8 cellular contexts compared by ENCODE assay signal in the genomic region with DNA sequence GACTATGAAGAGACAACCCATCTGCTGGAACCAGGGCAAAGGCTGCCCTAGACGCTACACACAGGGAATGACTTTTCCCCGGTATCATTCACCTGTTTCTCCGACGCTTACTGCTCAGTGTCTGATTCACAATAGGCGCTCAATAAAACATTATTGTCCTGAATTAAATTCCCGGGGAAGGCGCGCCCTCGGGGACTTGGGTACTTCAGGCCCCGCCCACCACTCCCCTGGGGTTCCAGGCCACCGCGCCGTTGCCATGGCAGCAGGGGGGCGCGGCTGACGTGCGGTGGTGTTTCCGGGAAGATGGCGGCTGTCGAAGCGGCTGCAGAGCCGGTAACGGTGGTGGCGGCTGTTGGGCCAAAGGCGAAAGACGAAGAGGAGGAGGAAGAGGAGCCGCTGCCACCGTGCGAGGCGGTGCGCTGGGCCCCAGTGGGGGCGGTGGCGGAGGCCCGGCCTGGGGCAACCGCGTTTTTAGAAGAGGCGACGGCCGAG. TPM values are rescaled to one million over a fixed set of nuclear protein-coding genes. Genes with fewer than 3 reads are reported as not detected.
A peak's percentile ranks its signal among the peaks of the same experiment; 100 is the strongest.
DNase-seq lines count a peak whose midpoint lies in the region; ATAC-seq and TF ChIP-seq lines count a peak whose summit lies in the region.

A gene (plus strand): TSS at position 292 of the 492 bp plus-strand sequence. CDS start 12 bp downstream, at position 304.

- no peaks in the 10 kb centered on the region for H3K27me3 Mint-ChIP-seq in activated CD4-positive, alpha-beta memory T cell treated with anti-CD3 and anti-CD28 coated beads, Interleukin-2, amount 10 ng/mL, durations not matched to agents 7 days and 5 days

- H3K27ac Mint-ChIP-seq in activated CD4-positive, alpha-beta memory T cell treated with anti-CD3 and anti-CD28 coated beads, Interleukin-2, amount 10 ng/mL, durations not matched to agents 7 days and 5 days = peak within 1 kb of the TSS; percentile 87

- TF ChIP-seq CTCF in lung (IDR thresholded peaks at IDR 0.05; ENCODE audit: control extremely low read depth, extremely low read depth) = no peak

- H3K27ac ChIP-seq in lung (ENCODE audit: low read depth in 1 of 2, low read length in 1 of 2) = peak within 1 kb of the TSS; percentile 90 to 91

- no peaks in the 10 kb centered on the region for H3K9me3 Mint-ChIP-seq in activated CD4-positive, alpha-beta memory T cell treated with anti-CD3 and anti-CD28 coated beads, Interleukin-2, amount 10 ng/mL, durations not matched to agents 7 days and 5 days

- peak within 1 kb of the TSS; percentile 98 for H3K4me3 Mint-ChIP-seq in activated CD4-positive, alpha-beta memory T cell treated with anti-CD3 and anti-CD28 coated beads, Interleukin-2, amount 10 ng/mL, durations not matched to agents 7 days and 5 days

- POLR2A ChIA-PET in activated CD4-positive, alpha-beta memory T cell treated with anti-CD3 and anti-CD28 coated beads, Interleukin-2, amount 10 ng/mL, durations not matched to agents 7 days and 5 days (lab: Charles Lee) = interaction anchor here (1.0 to 2.3 kb wide), 3 partner anchors 12 to 18 kb away, joined by 3 to 17 read pairs (median 16); a partner anchor contains a TSS

- no peaks in the 10 kb centered on the region for H3K9me3 ChIP-seq in lung (ENCODE audit: control insufficient read depth in 2 of 2, insufficient read depth in 1 of 2, low read length in 1 of 2)

- H3K36me3 ChIP-seq in lung (ENCODE audit: control insufficient read depth in 2 of 2, insufficient read depth in 2 of 2, low read length in 2 of 2) = peaks cover 0 to 4% of the 10 kb centered on the region in 2 donors

- H3K36me3 Mint-ChIP-seq in activated CD4-positive, alpha-beta memory T cell treated with anti-CD3 and anti-CD28 coated beads, Interleukin-2, amount 10 ng/mL, durations not matched to agents 7 days and 5 days (ENCODE audit: low read depth) = peaks cover 21% of the 10 kb centered on the region

- peaks cover 2 to 15% of the 10 kb centered on the region in 2 donors for H3K4me1 ChIP-seq in lung (ENCODE audit: control insufficient read depth in 2 of 2, insufficient read depth in 2 of 2, low read length in 2 of 2)

- CTCF ChIA-PET in activated CD4-positive, alpha-beta memory T cell treated with anti-CD3 and anti-CD28 coated beads, Interleukin-2, amount 10 ng/mL, durations not matched to agents 7 days and 5 days (lab: Charles Lee) = interaction anchor here (1.0 to 1.3 kb wide), 2 partner anchors 18 to 50 kb away, joined by 3 read pairs; a partner anchor contains a TSS

- no peaks in the 10 kb centered on the region for H3K27me3 ChIP-seq in lung (ENCODE audit: control insufficient read depth, insufficient read depth)

- peaks cover 38% of the 10 kb centered on the region for H3K4me1 Mint-ChIP-seq in activated CD4-positive, alpha-beta memory T cell treated with anti-CD3 and anti-CD28 coated beads, Interleukin-2, amount 10 ng/mL, durations not matched to agents 7 days and 5 days

- WGBS in lung, 2 donors = 0% methylated on average over 31 to 39 of the region's 39 CpGs

- DNase-seq in AG08396 (ENCODE audit: low spot score) (peak; percentile 98), NCI-H748 treated with DMSO at 0.1 percent for 48 hours (lab: John Stamatoyannopoulos, UW) (peak; percentile 77), ecto neural progenitor cell (ENCODE audit: low spot score) (peak; percentile 97), lung (ENCODE audit: low spot score) (peak; percentile 93)
- peak; percentile 91 for DNase-seq in activated CD4-positive, alpha-beta memory T cell treated with anti-CD3 and anti-CD28 coated beads, Interleukin-2, amount 10 ng/mL, durations not matched to agents 7 days and 5 days
- DNase-seq in stimulated activated CD4-positive, alpha-beta T cell treated with anti-CD3 and anti-CD28 coated beads, TNF-alpha, amount 100 ng/mL, for 24 hours (ENCODE audit: low read depth in 3 of 3) = peak; percentile 85 to 93 (median 88)

- peak within 1 kb of the TSS; percentile 96 for H3K4me3 ChIP-seq in lung

- peak; percentile 70 for ATAC-seq in GM19035 (IDR thresholded peaks at IDR 0.05; ENCODE audit: unreplicated experiment)
- peak; percentile 40 for ATAC-seq in HG03457 (IDR thresholded peaks at IDR 0.05; ENCODE audit: unreplicated experiment)
- ATAC-seq in lung (ENCODE audit: insufficient read depth, low FRiP score) = peak; percentile 89

RNA-seq across cellular contexts. Expression of the gene that starts here (rescaled TPM):
- total RNA-seq in activated CD4-positive, alpha-beta memory T cell treated with anti-CD3 and anti-CD28 coated beads, Interleukin-2, amount 10 ng/mL, durations not matched to agents 7 days and 5 days = 10 to 100 TPM; 17.1 to 17.3 TPM
- total RNA-seq in lung = 10 to 100 TPM; 12.7 to 16.7 TPM
- 1 to 10 TPM; 8.1 to 8.7 TPM for polyA plus RNA-seq in lung

Comparison
In these comparisons a context has a peak if more than half of its experiments do, and no peak if none do; other contexts are left out.
1. Peak in every context shown above with its lines: DNase-seq, ATAC-seq, H3K4me3 ChIP-seq and H3K27ac ChIP-seq.